ENCODE assay signal across 8 cellular contexts in the genomic region with DNA sequence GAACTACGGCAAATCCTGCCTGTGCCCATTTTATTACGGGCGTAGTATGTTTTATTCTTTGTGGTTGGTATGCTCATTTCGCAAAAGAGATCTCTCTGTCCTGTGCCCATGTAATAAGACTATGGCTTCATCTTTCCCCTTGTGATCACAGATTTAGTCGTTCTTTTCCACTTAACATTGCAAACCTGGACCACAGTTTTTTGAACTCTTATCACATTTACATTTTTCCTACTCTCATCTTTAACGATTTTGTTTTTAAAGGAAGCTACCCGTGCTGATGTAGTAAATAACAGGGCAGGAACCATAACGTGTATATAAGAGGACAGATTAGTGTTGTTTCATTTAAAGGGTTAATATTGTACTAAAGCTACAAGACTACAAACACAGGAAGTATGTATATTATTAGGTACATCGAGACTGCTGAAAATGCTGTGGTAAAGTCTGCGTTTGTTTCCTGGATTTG. TPM values are rescaled to one million over a fixed set of nuclear protein-coding genes. Genes with fewer than 3 reads are reported as not detected.
A peak's percentile ranks its signal among the peaks of the same experiment; 100 is the strongest.
DNase-seq lines count a peak whose midpoint lies in the region; FAIRE-seq and TF ChIP-seq lines count a peak whose summit lies in the region.

No MANE protein-coding gene starts in this region.

- H3F3A ChIP-seq in neural progenitor cell (ENCODE audit: low read depth) = peaks cover 16% of the 10 kb centered on the region

- H3K27me3 Mint-ChIP-seq in neural progenitor cell (ENCODE audit: insufficient read depth, low read depth) = peaks cover 3% of the 10 kb centered on the region

- H2BK20ac ChIP-seq in H1 (ENCODE audit: low read length) = no peak overlapping the region

- H3K9ac ChIP-seq in H1 (replicated peaks in 1 of 4; ENCODE audit: extremely low read depth in 1 of 4, low read depth in 3 of 4, low read length in 3 of 4) = peak overlapping the region in 2 of 4 experiments; percentile 3 to 34; a peak in 3 of 7 replicates
- no peak overlapping the region for H3K9ac ChIP-seq in neural progenitor cell

- no peak overlapping the region for H2BK120ac ChIP-seq in H1 (replicated peaks; ENCODE audit: low read depth, low read length)

- H2BK5ac ChIP-seq in H1 (ENCODE audit: low read depth, low read length) = no peak overlapping the region

- H3K27ac ChIP-seq in Peyer's patch = peak overlapping the region; percentile 79 to 95 (median 82)
- H3K27ac ChIP-seq in H1 (ENCODE audit: low read depth, low read length) = no peak overlapping the region
- no peak overlapping the region for H3K27ac ChIP-seq in neural progenitor cell

- H4K5ac ChIP-seq in H1 (ENCODE audit: insufficient read length, low read depth, low read length) = no peak overlapping the region

- FAIRE-seq in H1 (lab: Jason Lieb, UNC) = no peak

- no peak overlapping the region for H3K4ac ChIP-seq in H1 (replicated peaks; ENCODE audit: insufficient read length, low read depth, low read length)

- DNase-seq in NCI-H2227 treated with DMSO at 0.1 percent for 48 hours (lab: John Stamatoyannopoulos, UW) (peak; percentile 68), NCI-H2227 (lab: John Stamatoyannopoulos, UW; ENCODE audit: unreplicated experiment) (no peak), Peyer's patch (no peak), H1 (ENCODE audit: low read depth in 1 of 2, low spot score in 2 of 2) (no peak), neural progenitor cell (ENCODE audit: low spot score) (no peak), cerebellar nuclear complex (lab: John Stamatoyannopoulos, UW) (no peak), activated gamma-delta T cell (lab: John Stamatoyannopoulos, UW) (no peak), HuH-7.5 (ENCODE audit: low spot score) (no peak)

- H3K9me3 Mint-ChIP-seq in neural progenitor cell = no peaks in the 10 kb centered on the region

- H4K91ac ChIP-seq in H1 (replicated peaks; ENCODE audit: insufficient read length, low read length) = no peak overlapping the region

- no peaks in the 10 kb centered on the region for H3K79me1 ChIP-seq in H1 (ENCODE audit: low read depth, low read length)

- H4K8ac ChIP-seq in H1 (ENCODE audit: extremely low read depth, insufficient read depth, low read length) = no peak overlapping the region

- peak overlapping the region; percentile 92 for H2AFZ ChIP-seq in H1 (ENCODE audit: low read length)
- peak overlapping the region; percentile 92 for H2AFZ ChIP-seq in neural progenitor cell (replicated peaks)

- peak overlapping the region; percentile 66 for H3K27ac Mint-ChIP-seq in neural progenitor cell

- no peak overlapping the region for H2BK12ac ChIP-seq in H1 (ENCODE audit: low read depth, low read length)

- H3K23me2 ChIP-seq in H1 (ENCODE audit: low read depth, low read length) = peaks cover 22% of the 10 kb centered on the region

- no peak overlapping the region for H2BK15ac ChIP-seq in H1 (ENCODE audit: low read length)

- H3K36me3 ChIP-seq in Peyer's patch (no peaks in the 10 kb centered on the region), H1 (ENCODE audit: control insufficient read depth in 2 of 4, insufficient read depth in 4 of 4, low read length in 3 of 4) (no peaks in the 10 kb centered on the region), neural progenitor cell (no peaks in the 10 kb centered on the region)

- H3K18ac ChIP-seq in H1 (ENCODE audit: extremely low read depth, low read length) = no peak overlapping the region

- POLR2A ChIA-PET in H1 (lab: Charles Lee; ENCODE audit: partially characterized antibody) = interaction anchor here (0.7 to 1.3 kb wide), 2 partner anchors 14 to 149 kb away, joined by 3 read pairs; no protein-coding TSS in a partner anchor

- no peaks in the 10 kb centered on the region for H3K9me3 ChIP-seq in Peyer's patch
- H3K9me3 ChIP-seq in H1 (ENCODE audit: insufficient read depth in 2 of 2, low read depth in 1 of 2, low read length in 1 of 2) = no peaks in the 10 kb centered on the region
- no peaks in the 10 kb centered on the region for H3K9me3 ChIP-seq in neural progenitor cell (ENCODE audit: low read depth)

- no peak overlapping the region for H3K14ac ChIP-seq in H1 (ENCODE audit: insufficient read length)

- H3K4me3 Mint-ChIP-seq in neural progenitor cell = peak overlapping the region; percentile 95

- H3K4me1 Mint-ChIP-seq in neural progenitor cell = peaks cover 29% of the 10 kb centered on the region

- H3K27me3 ChIP-seq in Peyer's patch (no peaks in the 10 kb centered on the region), H1 (replicated peaks in 1 of 4; ENCODE audit: control insufficient read depth in 3 of 4, extremely low read depth in 1 of 4, insufficient read depth in 3 of 4, low read length in 3 of 4) (peaks cover 0 to 4% (median 2%) of the 10 kb centered on the region in 4 experiments; a peak in 5 of 7 replicates), neural progenitor cell (peaks cover 24% of the 10 kb centered on the region)

- H3K79me2 ChIP-seq in H1 (ENCODE audit: control insufficient read depth in 1 of 2, insufficient read depth in 2 of 2, low read length in 2 of 2) = peaks cover 0 to 13% of the 10 kb centered on the region in 2 experiments; a peak in 2 of 4 replicates
- H3K79me2 ChIP-seq in neural progenitor cell (ENCODE audit: low read depth) = peaks cover 15% of the 10 kb centered on the region

- no peaks in the 10 kb centered on the region for H3K36me3 Mint-ChIP-seq in neural progenitor cell

- no peak overlapping the region for H3K23ac ChIP-seq in H1 (ENCODE audit: insufficient read length)

- H3K4me2 ChIP-seq in H1 (ENCODE audit: insufficient read depth in 1 of 2, low read depth in 2 of 2, low read length in 2 of 2) (peak overlapping the region; percentile 82 to 85), neural progenitor cell (peak overlapping the region; percentile 89)

- WGBS in H1 (ENCODE audit: extremely low coverage in 1 of 2, insufficient coverage in 1 of 2, insufficient read length in 1 of 2, insufficient replicate concordance in 2 of 2, low coverage in 1 of 2, low lambda C conversion rate in 2 of 2, missing lambda C conversion rate in 1 of 2), 2 experiments = 5% methylated on average over 10 of the region's 10 CpGs; no CpG with 5 or more reads in 1 of the 2 experiments

- TF ChIP-seq CTCF in Peyer's patch (IDR thresholded peaks at IDR 0.05) = no peak
- no peak for TF ChIP-seq CTCF in H1 (IDR thresholded peaks at IDR 0.05; ENCODE audit: control extremely low read depth in 1 of 3, insufficient read depth in 1 of 3, low read depth in 1 of 3, low read length in 3 of 3)
- TF ChIP-seq CTCF in neural progenitor cell (IDR thresholded peaks at IDR 0.05) = no peak

- no peak for TF ChIP-seq RAD21 in H1 (IDR thresholded peaks at IDR 0.05 in 1 of 2, conservative IDR thresholded peaks at IDR 0.05 in 1 of 2; ENCODE audit: low read depth in 2 of 2, low read length in 2 of 2)

- no peak overlapping the region for H3K56ac ChIP-seq in H1 (replicated peaks; ENCODE audit: insufficient read length, low read depth, low read length)

- no peak for TF ChIP-seq POLR2A in Peyer's patch (IDR thresholded peaks at IDR 0.05)
- TF ChIP-seq POLR2A in H1 (IDR thresholded peaks at IDR 0.05; ENCODE audit: control extremely low read depth in 1 of 2, low read depth in 2 of 2, low read length in 2 of 2) = no peak

- H3K4me3 ChIP-seq in Peyer's patch (peak overlapping the region; percentile 57 to 93 (median 64)), H1 (ENCODE audit: extremely low read depth in 1 of 4, insufficient read depth in 2 of 4, low read depth in 3 of 4, low read length in 4 of 4) (peak overlapping the region; percentile 81 to 88 (median 83)), neural progenitor cell (peak overlapping the region; percentile 82)

- H4K20me1 ChIP-seq in H1 (replicated peaks in 1 of 2; ENCODE audit: control insufficient read depth in 1 of 2, insufficient read depth in 2 of 2, low read length in 2 of 2) (peaks cover 4 to 8% of the 10 kb centered on the region in 2 experiments), neural progenitor cell (ENCODE audit: low read depth) (peaks cover 13% of the 10 kb centered on the region)

- TF ChIP-seq EP300 in H1 (IDR thresholded peaks at IDR 0.05; ENCODE audit: borderline replicate concordance in 1 of 2, low read depth in 2 of 2, low read length in 2 of 2) = no peak

- H3K4me1 ChIP-seq in Peyer's patch = peaks cover 0 to 25% (median 3%) of the 10 kb centered on the region in 4 donors
- H3K4me1 ChIP-seq in H1 (replicated peaks in 1 of 4; ENCODE audit: control insufficient read depth in 3 of 4, insufficient read depth in 4 of 4, low read length in 3 of 4) = peaks cover 3 to 7% (median 5%) of the 10 kb centered on the region in 4 experiments; a peak in 6 of 7 replicates
- H3K4me1 ChIP-seq in neural progenitor cell = peaks cover 19% of the 10 kb centered on the region

- H2AK5ac ChIP-seq in H1 (ENCODE audit: low read depth, low read length) = no peak overlapping the region

- CTCF ChIA-PET in H1 (lab: Charles Lee; ENCODE audit: partially characterized antibody) = interaction anchor here (0.6 to 2.2 kb wide), 8 partner anchors 11 to 181 kb away, joined by 3 to 11 read pairs (median 4); no protein-coding TSS in a partner anchor

TF ChIP-seq in H1, 55 proteins besides CTCF, POLR2A, EP300 and RAD21:
- TF ChIP-seq PHF8 (conservative IDR thresholded peaks at IDR 0.05; ENCODE audit: low read depth, low read length) (no peak), TAF7 (optimal IDR thresholded peaks at IDR 0.05; ENCODE audit: borderline replicate concordance, low read depth, low read length) (no peak), SP2 (IDR thresholded peaks at IDR 0.05; ENCODE audit: low read length) (no peak), HDAC6 (IDR thresholded peaks at IDR 0.05; ENCODE audit: low read depth, low read length) (no peak), TCF12 (IDR thresholded peaks at IDR 0.05; ENCODE audit: low read depth, low read length) (no peak), RXRA (IDR thresholded peaks at IDR 0.05; ENCODE audit: insufficient read depth, low read depth, low read length) (no peak), HDAC2 (IDR thresholded peaks at IDR 0.05; ENCODE audit: borderline replicate concordance in 1 of 2, low read depth in 2 of 2, low read length in 2 of 2) (no peak), TBP (IDR thresholded peaks at IDR 0.05; ENCODE audit: low read depth, low read length) (no peak)
TF ChIP-seq in H1: peak in this region for 0.

RNA-seq across cellular contexts. Expression of a gene that starts 3.1 kb away (rescaled TPM):
- total RNA-seq in Peyer's patch (100 to 1,000 TPM in 1 of 4 donors, 10 to 100 TPM in 3; 42.4 to 262 (median 71.0) TPM), neural progenitor cell (ENCODE audit: low replicate concordance) (31.2 and 37.8 TPM in 2 replicates)
- 52.1 TPM in 2 replicates for total RNA-seq in H1 (2021; fragmentation: NEBNext Ultra II Directional; extraction: Animal tissue kit (Norgen Biotek cat#: 25700))
- 17.0 and 19.0 TPM in 2 replicates for polyA plus RNA-seq in H1 (2011; rRNA removed)
- polyA plus RNA-seq in H1 (2011; cell fraction: cytosol; rRNA removed) = 31.4 TPM
- polyA plus RNA-seq in H1 (2011; cell fraction: nucleus; rRNA removed) = 30.4 TPM
- 24.8 to 40.5 TPM (median 34.8 TPM) in 4 replicates for polyA plus RNA-seq in H1 (2012, experiment 1 of 2)
- 1.8 TPM for polyA plus RNA-seq in H1 (2012, experiment 2 of 2)
- polyA plus RNA-seq in H1 (2013, experiment 1 of 2) = 21.3 TPM
- polyA plus RNA-seq in H1 (2013, experiment 2 of 2) = 19.6 TPM
- polyA minus RNA-seq in H1 (2011; rRNA and poly(A)+ RNA removed) = 55.8 and 77.3 TPM in 2 replicates
- 48.1 TPM for polyA minus RNA-seq in H1 (2011; cell fraction: cytosol; rRNA and poly(A)+ RNA removed)
- polyA minus RNA-seq in H1 (2011; cell fraction: nucleus; rRNA and poly(A)+ RNA removed) = 145 TPM

Comparison
In these comparisons a context has a peak if more than half of its experiments do, and no peak if none do; other contexts are left out.
1. H3K27ac ChIP-seq: peak in Peyer's patch (4 of 4); none in H1 (single experiment) and neural progenitor cell (single experiment).
2. Peak in every context shown above with its lines, with median percentiles within 50 percentile points of each other: H3K4me3 ChIP-seq.